17 cellular contexts compared by ENCODE assay signal in the genomic region with DNA sequence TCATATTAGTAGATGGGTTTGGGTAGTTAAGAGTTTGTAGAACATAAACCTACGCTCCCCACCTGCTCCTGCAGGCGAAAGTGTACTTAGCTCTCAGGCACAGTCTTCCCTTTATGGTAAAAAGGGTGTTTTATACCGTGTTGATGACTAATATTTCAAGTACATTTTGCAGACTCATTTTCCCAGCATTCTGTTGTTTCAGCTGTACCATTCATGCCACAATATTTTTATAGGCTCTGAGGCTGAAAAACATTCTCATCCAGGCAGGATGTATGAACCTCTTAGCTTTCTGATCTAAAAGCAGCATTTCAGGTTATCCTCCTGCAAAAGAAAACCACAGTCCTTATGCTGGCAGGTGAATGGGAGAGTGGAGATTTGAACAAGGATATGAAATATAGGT.
DNase-seq lines count a peak whose midpoint lies in the region; ATAC-seq and TF ChIP-seq lines count a peak whose summit lies in the region.
"Had no signal": no experiment of that assay in that cellular context is flagged by ENCODE, and none has a peak within 500 bp of the region (broad histone marks: within the 10 kb centered on the region; RNA-seq: fewer than 3 reads in every experiment).

No MANE protein-coding gene starts in this region.

- 69 to 76% (median 74%) methylated on average over 3 of the region's 3 CpGs for WGBS in stomach, 5 donors

- H3K4me1 Mint-ChIP-seq in HFFc6 (ENCODE audit: low read depth): peaks cover 15% of the 10 kb centered on the region
- H3K4me1 Mint-ChIP-seq: stimulated activated naive B cell treated with anti-CD40 and anti-IgM and Interleukin-4, amounts not matched to agents 10 μg/mL and 1 μg/mL and 100 μg/mL, for 72 hours had no signal

- no peak overlapping the region for H3K27ac ChIP-seq in stomach
- H3K27ac ChIP-seq: cardiac muscle cell, parathyroid adenoma had no signal

- intact Hi-C loops in stomach (cut with DNase I; ENCODE audit: low total_unique reads): no loop called here

- no peak for ATAC-seq in GM21528 (IDR thresholded peaks at IDR 0.05; ENCODE audit: low FRiP score, unreplicated experiment)
- ATAC-seq in HG02870 (IDR thresholded peaks at IDR 0.05; ENCODE audit: unreplicated experiment): no peak
- ATAC-seq: stimulated activated naive B cell treated with anti-CD40 and anti-IgM and Interleukin-4, amounts not matched to agents 10 μg/mL and 1 μg/mL and 100 μg/mL, for 72 hours had no signal

- peak; percentile 14 for DNase-seq in AG10803 (ENCODE audit: low read depth)
- DNase-seq in HFFc6: peak; percentile 73
- peak; percentile 21 for DNase-seq in amniotic stem cell (lab: John Stamatoyannopoulos, UW)
- peak; percentile 50 for DNase-seq in glomerular visceral epithelial cell (ENCODE audit: extremely low spot score)
- DNase-seq in NCI-H2227 (lab: John Stamatoyannopoulos, UW; ENCODE audit: unreplicated experiment): no peak
- DNase-seq in stomach: no peak
- DNase-seq: activated CD4-positive, alpha-beta T cell treated with anti-CD3 and anti-CD28 coated beads for 48 hours; BE2C; Karpas-422; midbrain; NCI-H2029 treated with DMSO at 0.1 percent for 48 hours; stimulated activated naive B cell treated with anti-CD40 and anti-IgM and Interleukin-4, amounts not matched to agents 10 μg/mL and 1 μg/mL and 100 μg/mL, for 72 hours had no signal

- H3K4me1 ChIP-seq in stomach: no peaks in the 10 kb centered on the region
- H3K4me1 ChIP-seq: BE2C, parathyroid adenoma had no signal

- TF ChIP-seq CTCF in AG10803 (conservative IDR thresholded peaks at IDR 0.05; ENCODE audit: low read length) (no peak), HFFc6 (IDR thresholded peaks at IDR 0.05) (no peak), stomach (IDR thresholded peaks at IDR 0.05) (no peak)

- peak overlapping the region; percentile 42 for H3K27ac Mint-ChIP-seq in HFFc6
- H3K27ac Mint-ChIP-seq: stimulated activated naive B cell treated with anti-CD40 and anti-IgM and Interleukin-4, amounts not matched to agents 10 μg/mL and 1 μg/mL and 100 μg/mL, for 72 hours; T-helper 1 cell treated with Interleukin-12 subunit alpha and Interleukin-12 subunit beta and Interleukin-4 antibody, amounts not matched to agents 30 μg/mL and 1 μg/mL, for 36 hours had no signal

- H3K9me3 ChIP-seq in stomach: no peaks in the 10 kb centered on the region
- H3K9me3 ChIP-seq: BE2C had no signal

- TF ChIP-seq POLR2A in stomach (IDR thresholded peaks at IDR 0.05): no peak

- no peak overlapping the region for H3K4me3 Mint-ChIP-seq in HFFc6
- H3K4me3 Mint-ChIP-seq: stimulated activated naive B cell treated with anti-CD40 and anti-IgM and Interleukin-4, amounts not matched to agents 10 μg/mL and 1 μg/mL and 100 μg/mL, for 72 hours; T-helper 1 cell treated with Interleukin-12 subunit alpha and Interleukin-12 subunit beta and Interleukin-4 antibody, amounts not matched to agents 30 μg/mL and 1 μg/mL, for 36 hours had no signal

- no peaks in the 10 kb centered on the region for H3K9me3 Mint-ChIP-seq in HFFc6

- H3K4me3 ChIP-seq in AG10803 (ENCODE audit: low read length) (no peak overlapping the region), stomach (no peak overlapping the region)
- H3K4me3 ChIP-seq: cardiac muscle cell had no signal

- TF ChIP-seq EP300 in stomach (IDR thresholded peaks at IDR 0.05): no peak

- H3K27me3 ChIP-seq in stomach: no peaks in the 10 kb centered on the region
- H3K27me3 ChIP-seq: BE2C had no signal

- no peaks in the 10 kb centered on the region for H3K36me3 Mint-ChIP-seq in HFFc6 (ENCODE audit: low read depth)
- H3K36me3 Mint-ChIP-seq: stimulated activated naive B cell treated with anti-CD40 and anti-IgM and Interleukin-4, amounts not matched to agents 10 μg/mL and 1 μg/mL and 100 μg/mL, for 72 hours had no signal

- no peaks in the 10 kb centered on the region for H3K36me3 ChIP-seq in stomach
- H3K36me3 ChIP-seq: BE2C, cardiac muscle cell had no signal

- peaks cover 2% of the 10 kb centered on the region for H3K27me3 Mint-ChIP-seq in HFFc6 (ENCODE audit: insufficient read depth)
- H3K27me3 Mint-ChIP-seq: stimulated activated naive B cell treated with anti-CD40 and anti-IgM and Interleukin-4, amounts not matched to agents 10 μg/mL and 1 μg/mL and 100 μg/mL, for 72 hours had no signal

Comparison
In these comparisons a context has a peak if more than half of its experiments do, and no peak if none do; other contexts are left out.
1. DNase-seq: peak in AG10803 (single experiment), HFFc6 (single experiment), amniotic stem cell (single experiment) and glomerular visceral epithelial cell (single experiment); none in NCI-H2227 (single experiment) and stomach (single experiment).